In genomic region chr19:19146000-19146608, GRCh38 we compare ENCODE assay signal across 8 cellular contexts. TPM values are rescaled to one million over a fixed set of nuclear protein-coding genes. Genes with fewer than 3 reads are reported as not detected.
DNase-seq lines count a peak whose midpoint lies in the region; ATAC-seq and TF ChIP-seq lines count a peak whose summit lies in the region.

No MANE protein-coding gene starts in this region.

- H3K36me3 ChIP-seq in BE2C = no peaks in the 10 kb centered on the region

- no peaks in the 10 kb centered on the region for H3K4me1 Mint-ChIP-seq in activated CD8-positive, alpha-beta memory T cell treated with anti-CD3 and anti-CD28 coated beads, Interleukin-2, amount 10 ng/mL, durations not matched to agents 7 days and 5 days
- no peaks in the 10 kb centered on the region for H3K4me1 Mint-ChIP-seq in endothelial cell (ENCODE audit: unreplicated experiment)

- no peaks in the 10 kb centered on the region for H3K9me3 ChIP-seq in BE2C

- ATAC-seq in activated CD8-positive, alpha-beta memory T cell treated with anti-CD3 and anti-CD28 coated beads, Interleukin-2, amount 10 ng/mL, durations not matched to agents 7 days and 5 days = peak; percentile 83
- no peak for ATAC-seq in HG02885 (IDR thresholded peaks at IDR 0.05; ENCODE audit: poor library complexity, unreplicated experiment)

- CTCF ChIA-PET in activated CD8-positive, alpha-beta memory T cell treated with anti-CD3 and anti-CD28 coated beads, Interleukin-2, amount 10 ng/mL, durations not matched to agents 7 days and 5 days (lab: Charles Lee) = interaction anchor here (0.6 to 2.4 kb wide), 24 partner anchors 9 to 344 kb away, joined by 3 to 20 read pairs (median 3); partner anchors contain the start of gene BORCS8

- H3K27me3 Mint-ChIP-seq in activated CD8-positive, alpha-beta memory T cell treated with anti-CD3 and anti-CD28 coated beads, Interleukin-2, amount 10 ng/mL, durations not matched to agents 7 days and 5 days = no peaks in the 10 kb centered on the region
- peaks cover 4% of the 10 kb centered on the region for H3K27me3 Mint-ChIP-seq in endothelial cell (ENCODE audit: unreplicated experiment)

- DNase-seq in BE2C (peak; percentile 82), GOT3 (lab: John Stamatoyannopoulos, UW) (peak; percentile 39), NCI-H748 (lab: John Stamatoyannopoulos, UW; ENCODE audit: unreplicated experiment) (peak; percentile 27), endothelial cell (ENCODE audit: low spot score) (peak; percentile 91), mucosa of gallbladder (ENCODE audit: low spot score) (peak; percentile 78)
- DNase-seq in activated CD8-positive, alpha-beta memory T cell treated with anti-CD3 and anti-CD28 coated beads, Interleukin-2, amount 10 ng/mL, durations not matched to agents 7 days and 5 days = peak; percentile 90
- DNase-seq in stimulated activated CD8-positive, alpha-beta memory T cell treated with anti-CD3 and anti-CD28 coated beads, Interleukin-4, amount 100 ng/mL, for 24 hours (ENCODE audit: low read depth) = peak; percentile 79

- no peak overlapping the region for H3K27ac Mint-ChIP-seq in activated CD8-positive, alpha-beta memory T cell treated with anti-CD3 and anti-CD28 coated beads, Interleukin-2, amount 10 ng/mL, durations not matched to agents 7 days and 5 days
- no peak overlapping the region for H3K27ac Mint-ChIP-seq in endothelial cell (ENCODE audit: unreplicated experiment)

- no peaks in the 10 kb centered on the region for H3K27me3 ChIP-seq in BE2C

- H3K4me1 ChIP-seq in BE2C = no peaks in the 10 kb centered on the region

- peak; percentile 90 for TF ChIP-seq CTCF in BE2C (IDR thresholded peaks at IDR 0.05; ENCODE audit: low read depth, low read length)
- peak; percentile 98 for TF ChIP-seq CTCF in endothelial cell (IDR thresholded peaks at IDR 0.05; ENCODE audit: unreplicated experiment)

- H3K36me3 Mint-ChIP-seq in activated CD8-positive, alpha-beta memory T cell treated with anti-CD3 and anti-CD28 coated beads, Interleukin-2, amount 10 ng/mL, durations not matched to agents 7 days and 5 days = no peaks in the 10 kb centered on the region
- H3K36me3 Mint-ChIP-seq in endothelial cell (ENCODE audit: low read depth, unreplicated experiment) = no peaks in the 10 kb centered on the region

- no peak overlapping the region for H3K4me3 ChIP-seq in BE2C (ENCODE audit: low read depth, low read length)

- H3K4me3 Mint-ChIP-seq in activated CD8-positive, alpha-beta memory T cell treated with anti-CD3 and anti-CD28 coated beads, Interleukin-2, amount 10 ng/mL, durations not matched to agents 7 days and 5 days = no peak overlapping the region
- no peak overlapping the region for H3K4me3 Mint-ChIP-seq in endothelial cell (ENCODE audit: unreplicated experiment)

- no peaks in the 10 kb centered on the region for H3K9me3 Mint-ChIP-seq in activated CD8-positive, alpha-beta memory T cell treated with anti-CD3 and anti-CD28 coated beads, Interleukin-2, amount 10 ng/mL, durations not matched to agents 7 days and 5 days (ENCODE audit: low read depth)
- H3K9me3 Mint-ChIP-seq in endothelial cell (ENCODE audit: unreplicated experiment) = no peaks in the 10 kb centered on the region

RNA-seq across cellular contexts. Expression of gene TMEM161A, which starts 7.8 kb away (rescaled TPM):
- 107 TPM for polyA plus RNA-seq in BE2C (2012; ENCODE audit: insufficient read depth, insufficient read length, low read depth)
- 10 to 100 TPM; 22.0 to 25.1 TPM for total RNA-seq in activated CD8-positive, alpha-beta memory T cell treated with anti-CD3 and anti-CD28 coated beads, Interleukin-2, amount 10 ng/mL, durations not matched to agents 7 days and 5 days
- 25.1 TPM for total RNA-seq in endothelial cell (ENCODE audit: unreplicated experiment)
- 33.2 TPM for total RNA-seq in mucosa of gallbladder

RNA-seq across cellular contexts. Expression of gene MEF2B, which starts 24.0 kb away (rescaled TPM):
- polyA plus RNA-seq in BE2C (2012; ENCODE audit: insufficient read depth, insufficient read length, low read depth) = not detected
- 1 to 10 TPM; 3.2 to 7.2 TPM for total RNA-seq in activated CD8-positive, alpha-beta memory T cell treated with anti-CD3 and anti-CD28 coated beads, Interleukin-2, amount 10 ng/mL, durations not matched to agents 7 days and 5 days
- total RNA-seq in endothelial cell (ENCODE audit: unreplicated experiment) (0.97 TPM), mucosa of gallbladder (4.3 TPM)

RNA-seq across cellular contexts. Expression of gene BORCS8, which starts 45.8 kb away (rescaled TPM):
- polyA plus RNA-seq in BE2C (2012; ENCODE audit: insufficient read depth, insufficient read length, low read depth) = 139 TPM
- total RNA-seq in activated CD8-positive, alpha-beta memory T cell treated with anti-CD3 and anti-CD28 coated beads, Interleukin-2, amount 10 ng/mL, durations not matched to agents 7 days and 5 days = 10 to 100 TPM; 33.1 to 34.8 TPM
- 31.3 TPM for total RNA-seq in endothelial cell (ENCODE audit: unreplicated experiment)
- 29.8 TPM for total RNA-seq in mucosa of gallbladder

RNA-seq across cellular contexts. Expression of gene RFXANK, which starts 46.0 kb away (rescaled TPM):
- polyA plus RNA-seq in BE2C (2012; ENCODE audit: insufficient read depth, insufficient read length, low read depth) = 90.7 TPM
- 100 to 1,000 TPM; 110 to 121 TPM for total RNA-seq in activated CD8-positive, alpha-beta memory T cell treated with anti-CD3 and anti-CD28 coated beads, Interleukin-2, amount 10 ng/mL, durations not matched to agents 7 days and 5 days
- total RNA-seq in endothelial cell (ENCODE audit: unreplicated experiment) = 131 TPM
- 64.7 TPM for total RNA-seq in mucosa of gallbladder

RNA-seq across cellular contexts. Expression of gene NR2C2AP, which starts 57.1 kb away (rescaled TPM):
- 41.1 TPM for polyA plus RNA-seq in BE2C (2012; ENCODE audit: insufficient read depth, insufficient read length, low read depth)
- total RNA-seq in activated CD8-positive, alpha-beta memory T cell treated with anti-CD3 and anti-CD28 coated beads, Interleukin-2, amount 10 ng/mL, durations not matched to agents 7 days and 5 days = 10 to 100 TPM; 32.8 to 33.0 TPM
- total RNA-seq in endothelial cell (ENCODE audit: unreplicated experiment) (4.3 TPM), mucosa of gallbladder (12.9 TPM)

Comparison
In these comparisons a context has a peak if more than half of its experiments do, and no peak if none do; other contexts are left out.
1. DNase-seq: peak in every context shown above with its lines; median percentile 91 in endothelial cell; 90 in activated CD8-positive, alpha-beta memory T cell treated with anti-CD3 and anti-CD28 coated beads, Interleukin-2, amount 10 ng/mL, durations not matched to agents 7 days and 5 days; 82 in BE2C; 79 in stimulated activated CD8-positive, alpha-beta memory T cell treated with anti-CD3 and anti-CD28 coated beads, Interleukin-4, amount 100 ng/mL, for 24 hours; 78 in mucosa of gallbladder; 39 in GOT3; 27 in NCI-H748.